Comparison of ENCODE assay signal across 2 cellular contexts in genomic region chr6:14692208-14692607, GRCh38.
TF ChIP-seq lines count a peak whose summit lies in the region.

No MANE protein-coding gene starts in this region.

TF ChIP-seq in IMR-90, 13 proteins besides CTCF, POLR2A, EP300 and RAD21 (continued from another document):
- TF ChIP-seq ELK1 (IDR thresholded peaks at IDR 0.05; ENCODE audit: borderline replicate concordance, low read depth, low read length) (no peak), CEBPB (IDR thresholded peaks at IDR 0.05; ENCODE audit: low read depth, low read length) (no peak), MXI1 (IDR thresholded peaks at IDR 0.05; ENCODE audit: borderline replicate concordance, low read depth, low read length) (no peak)

TF ChIP-seq in K562, 482 proteins besides CTCF, POLR2A, EP300 and RAD21 (continued from another document):
- TF ChIP-seq GTF2B (IDR thresholded peaks at IDR 0.05; ENCODE audit: extremely low read depth, insufficient read length) (peak; percentile 21), HMGN3 (IDR thresholded peaks at IDR 0.05; ENCODE audit: borderline replicate concordance, extremely low read depth, insufficient read length, low read depth, low read length) (no peak), ZNF512 (tag; IDR thresholded peaks at IDR 0.05) (0 out of 2 replicates have a peak, but pooled peaks have one; percentile 25)
TF ChIP-seq in K562: peak in this region for 2.
